ENCODE assay signal across 24 cellular contexts in the genomic region with DNA sequence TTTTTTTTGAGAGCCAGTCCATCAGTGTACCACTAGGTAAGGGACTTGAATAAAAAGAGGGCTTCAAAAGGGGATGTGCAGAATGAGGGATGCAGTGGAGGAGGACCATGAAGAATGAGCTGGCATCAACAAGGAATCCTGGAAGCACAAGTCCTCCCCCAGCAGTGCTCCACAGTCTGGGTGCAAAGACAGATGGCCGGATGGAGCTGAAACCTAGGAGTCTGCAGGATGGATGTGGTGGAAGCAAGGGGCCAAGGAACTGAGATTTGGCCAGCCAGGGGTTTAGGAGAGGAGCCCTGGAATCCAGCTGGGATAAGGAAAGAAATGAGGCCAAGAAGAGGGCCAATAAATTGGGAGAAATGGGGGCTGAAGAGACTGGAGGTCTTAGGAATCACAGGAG. TPM values are rescaled to one million over a fixed set of nuclear protein-coding genes. Genes with fewer than 3 reads are reported as not detected.
DNase-seq lines count a peak whose midpoint lies in the region; ATAC-seq and TF ChIP-seq lines count a peak whose summit lies in the region.
"Had no signal": no experiment of that assay in that cellular context is flagged by ENCODE, and none has a peak within 500 bp of the region (broad histone marks: within the 10 kb centered on the region; RNA-seq: fewer than 3 reads in every experiment).

No MANE protein-coding gene starts in this region.

- peak overlapping the region; percentile 3 for H3K27ac Mint-ChIP-seq in neural crest cell (ENCODE audit: unreplicated experiment)
- H3K27ac Mint-ChIP-seq: CD4-positive, alpha-beta T cell; CD8-positive, alpha-beta memory T cell had no signal

- intact Hi-C loops in heart left ventricle (cut with DNase I) = no loop called here

- H3K9me3 ChIP-seq in right atrium auricular region = no peaks in the 10 kb centered on the region
- H3K9me3 ChIP-seq in heart left ventricle = no peaks in the 10 kb centered on the region
- H3K9me3 ChIP-seq: A549; BE2C; BLaER1 treated with 17β-estradiol and CSF1 and Interleukin-3, amounts not matched to agents 10 nM and 100 nM had no signal

- H3K4me3 Mint-ChIP-seq in neural crest cell = no peak overlapping the region
- H3K4me3 Mint-ChIP-seq: CD14-positive monocyte; CD4-positive, alpha-beta T cell; CD8-positive, alpha-beta memory T cell had no signal

- no peak overlapping the region for H3K4me3 ChIP-seq in right atrium auricular region
- H3K4me3 ChIP-seq in heart left ventricle = no peak overlapping the region
- H3K4me3 ChIP-seq: A549; BLaER1 treated with 17β-estradiol and CSF1 and Interleukin-3, amounts not matched to agents 10 nM and 100 nM; GM12878; GM23248 had no signal

- peaks cover 0 to 6% of the 10 kb centered on the region in 2 donors for H3K4me1 ChIP-seq in right atrium auricular region
- peaks cover 0 to 11% (median 3%) of the 10 kb centered on the region in 12 donors for H3K4me1 ChIP-seq in heart left ventricle
- H3K4me1 ChIP-seq: BE2C had no signal

- H3K27me3 Mint-ChIP-seq in neural crest cell (ENCODE audit: low read depth) = peaks cover 17% of the 10 kb centered on the region

- H3K27me3 ChIP-seq in right atrium auricular region (peaks cover 0 to 6% of the 10 kb centered on the region in 2 donors), heart left ventricle (peaks cover 4 to 41% (median 13%) of the 10 kb centered on the region in 9 donors)
- H3K27me3 ChIP-seq: BE2C had no signal

- TF ChIP-seq CTCF in right atrium auricular region (IDR thresholded peaks at IDR 0.05) (no peak), heart left ventricle (IDR thresholded peaks at IDR 0.05) (no peak), neural crest cell (conservative IDR thresholded peaks at IDR 0.05) (no peak), omental fat pad (IDR thresholded peaks at IDR 0.05) (no peak)

- WGBS in heart left ventricle, 4 donors = 88 to 100% (median 92%) methylated on average over 1 of the region's 1 CpG

- H3K9me3 Mint-ChIP-seq in neural crest cell = no peaks in the 10 kb centered on the region
- H3K9me3 Mint-ChIP-seq: CD4-positive, alpha-beta T cell; CD8-positive, alpha-beta memory T cell had no signal

- peaks cover 19% of the 10 kb centered on the region for H3K4me1 Mint-ChIP-seq in neural crest cell

- ATAC-seq in heart left ventricle (no peak), omental fat pad (ENCODE audit: low FRiP score) (no peak)
- ATAC-seq: A549, GM12878 had no signal

- no peaks in the 10 kb centered on the region for H3K36me3 Mint-ChIP-seq in neural crest cell (ENCODE audit: low read depth)
- H3K36me3 Mint-ChIP-seq: CD14-positive monocyte; CD8-positive, alpha-beta memory T cell had no signal

- H3K36me3 ChIP-seq in right atrium auricular region = no peaks in the 10 kb centered on the region
- no peaks in the 10 kb centered on the region for H3K36me3 ChIP-seq in heart left ventricle
- H3K36me3 ChIP-seq: BE2C; BLaER1 treated with 17β-estradiol and CSF1 and Interleukin-3, amounts not matched to agents 10 nM and 100 nM had no signal

- peak; percentile 50 for DNase-seq in right atrium auricular region (ENCODE audit: low spot score)
- no peak for DNase-seq in heart left ventricle
- no peak for DNase-seq in neural crest cell (ENCODE audit: low read depth, low spot score)
- no peak for DNase-seq in SW480 (ENCODE audit: low spot score)
- no peak for DNase-seq in omental fat pad (ENCODE audit: low spot score)
- no peak for DNase-seq in anterior cingulate cortex (lab: John Stamatoyannopoulos, UW)
- DNase-seq: 8988T; ACHN; AML-193; BE2C; CD4-positive, alpha-beta T cell; CD8-positive, alpha-beta memory T cell; DMS 273 treated with DMSO at 0.1 percent for 48 hours; DMS79; EL; GDM1; GM23248; H7; HCEC 1CT had no signal

- H3K27ac ChIP-seq in right atrium auricular region (no peak overlapping the region), heart left ventricle (no peak overlapping the region), temporal lobe (ENCODE audit: low read depth, low read length) (peak overlapping the region; percentile 98)
- H3K27ac ChIP-seq: A549; BLaER1 treated with 17β-estradiol and CSF1 and Interleukin-3, amounts not matched to agents 10 nM and 100 nM; GM23248 had no signal

- no peak for TF ChIP-seq POLR2A in heart left ventricle (IDR thresholded peaks at IDR 0.05)

RNA-seq across cellular contexts. Expression of gene RAB6C, which starts 51.8 kb away (rescaled TPM):
- not detected for total RNA-seq in right atrium auricular region
- total RNA-seq in heart left ventricle = under 1 TPM in 2 of 9 donors, not detected in 7; 0.11 to 0.30 TPM
- polyA plus RNA-seq in heart left ventricle = under 1 TPM; 0.08 TPM
- total RNA-seq in neural crest cell = 0.16 TPM in 1 of 2 replicates, not detected in the other
- total RNA-seq in temporal lobe = 0.98 TPM
- under 1 TPM in 1 of 4 donors, not detected in 3; 0.19 TPM for total RNA-seq in omental fat pad
- total RNA-seq: CD4-positive, alpha-beta T cell; GM12878; GM23248; H7 had no signal
- polyA plus RNA-seq: CD14-positive monocyte; CD8-positive, alpha-beta memory T cell; GM12878; GM23248 had no signal
